ENCODE assay signal across 23 cellular contexts in the genomic region with DNA sequence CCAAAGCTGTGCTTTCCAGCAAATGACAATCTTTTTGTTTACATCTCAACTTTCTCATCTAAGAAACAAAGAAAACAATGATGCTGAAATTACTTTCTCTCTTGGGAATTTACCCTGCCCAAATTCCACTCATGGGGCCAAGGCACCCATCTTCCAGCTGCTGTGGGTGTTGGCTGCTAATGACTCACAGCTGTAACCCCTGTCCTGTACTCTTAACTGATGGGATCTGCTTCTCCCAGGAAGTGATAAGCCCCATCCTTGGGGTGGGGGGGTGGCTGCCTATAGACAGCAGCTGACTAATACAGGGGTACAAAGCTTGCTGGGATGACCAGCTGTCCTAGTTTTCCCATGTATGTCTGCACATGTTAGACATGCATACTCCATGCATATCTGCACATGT.
"Had no signal": no experiment of that assay in that cellular context is flagged by ENCODE, and none has a peak within 500 bp of the region (broad histone marks: within the 10 kb centered on the region; RNA-seq: fewer than 3 reads in every experiment).

No MANE protein-coding gene starts in this region.

- H3K4me1 ChIP-seq: adrenal gland, ascending aorta, breast epithelium, left lung, sigmoid colon, thyroid gland, upper lobe of right lung had no signal

- H3K27me3 ChIP-seq: adrenal gland, ascending aorta, breast epithelium, left lung, sigmoid colon, thyroid gland, upper lobe of right lung had no signal

- H3K9me3 ChIP-seq: adrenal gland, ascending aorta, breast epithelium, left lung, sigmoid colon, thyroid gland, upper lobe of right lung had no signal

- H3K4me3 ChIP-seq: adrenal gland, ascending aorta, breast epithelium, left lung, sigmoid colon, thyroid gland, upper lobe of right lung had no signal

- DNase-seq: activated B cell treated with CpG ODN at 0.5 μM for 24 hours; activated CD4-positive, alpha-beta T cell treated with anti-CD3 and anti-CD28 coated beads for 36 hours; activated CD4-positive, alpha-beta T cell treated with anti-CD3 and anti-CD28 coated beads, Interleukin-2, amount 50 U/mL, for 48 hours; activated CD8-positive, alpha-beta memory T cell treated with anti-CD3 and anti-CD28 coated beads, Interleukin-2, amount 50 U/mL, for 48 hours; activated naive CD4-positive, alpha-beta T cell; activated T-cell treated with anti-CD3 and anti-CD28 coated beads, Interleukin-2, amount 50 U/mL, for 4 hours; adrenal gland; cerebellar nuclear complex; cortex of kidney; erythroblast; kidney glomerular epithelial cell; left lung; natural killer cell; retina; sigmoid colon; stimulated activated CD4-positive, alpha-beta T cell treated with anti-CD3 and anti-CD28 coated beads, Interleukin-4, amount 100 ng/mL, for 1 hour; stimulated activated naive CD4-positive, alpha-beta T cell treated with Interleukin-2 at 50 U/mL for 16 hours; SW 1271; T-helper 17 cell; thyroid gland; upper lobe of right lung had no signal

- H3K27ac ChIP-seq: adrenal gland, ascending aorta, breast epithelium, left lung, sigmoid colon, thyroid gland, upper lobe of right lung had no signal

- H3K36me3 ChIP-seq: adrenal gland, ascending aorta, breast epithelium, left lung, sigmoid colon, thyroid gland, upper lobe of right lung had no signal

- ATAC-seq: activated CD4-positive, alpha-beta T cell treated with anti-CD3 and anti-CD28 coated beads for 36 hours; activated T-cell treated with anti-CD3 and anti-CD28 coated beads, Interleukin-2, amount 50 U/mL, for 4 hours; left lung; natural killer cell; T-helper 17 cell; upper lobe of right lung had no signal
